Comparison of ENCODE assay signal across 14 cellular contexts in genomic region chr1:184418955-184419733, GRCh38. TPM values are rescaled to one million over a fixed set of nuclear protein-coding genes. Genes with fewer than 3 reads are reported as not detected.
DNase-seq lines count a peak whose midpoint lies in the region; ATAC-seq and TF ChIP-seq lines count a peak whose summit lies in the region.
"Had no signal": no experiment of that assay in that cellular context is flagged by ENCODE, and none has a peak within 500 bp of the region (broad histone marks: within the 10 kb centered on the region; RNA-seq: fewer than 3 reads in every experiment).

No MANE protein-coding gene starts in this region.

- no peak overlapping the region for H3K4me3 Mint-ChIP-seq in GM23338
- no peak overlapping the region for H3K4me3 Mint-ChIP-seq in stimulated activated naive B cell treated with anti-CD40 and anti-IgM and Interleukin-4, amounts not matched to agents 10 μg/mL and 1 μg/mL and 100 μg/mL, for 72 hours
- H3K4me3 Mint-ChIP-seq: activated naive CD4-positive, alpha-beta T cell treated with anti-CD3 and anti-CD28 coated beads for 36 hours had no signal

- no peak for DNase-seq in GM23338 (ENCODE audit: low spot score)
- peak; percentile 16 for DNase-seq in NOMO-1 treated with dmso at 0.1 percent for 144 hours (lab: John Stamatoyannopoulos, UW; ENCODE audit: unreplicated experiment)
- DNase-seq in fibroblast of villous mesenchyme (ENCODE audit: low read depth): peak; percentile 63
- no peak for DNase-seq in stimulated activated naive B cell treated with anti-CD40 and anti-IgM and Interleukin-4, amounts not matched to agents 10 μg/mL and 1 μg/mL and 100 μg/mL, for 72 hours
- DNase-seq in ACHN: no peak
- DNase-seq in iPS-NIHi11 (ENCODE audit: low spot score): no peak
- DNase-seq: activated naive CD4-positive, alpha-beta T cell treated with anti-CD3 and anti-CD28 coated beads for 36 hours; DMS 273 treated with DMSO at 0.1 percent for 48 hours; NCI-H1417; nucleus accumbens; stimulated activated CD4-positive, alpha-beta T cell treated with anti-CD3 and anti-CD28 coated beads, Interleukin-15, amount 100 ng/mL, for 24 hours had no signal

- H3F3A ChIP-seq in GM23338 (replicated peaks; ENCODE audit: low read depth): no peaks in the 10 kb centered on the region

- H3K4me1 ChIP-seq in GM23338 (ENCODE audit: insufficient read depth): peaks cover 58% of the 10 kb centered on the region

- H3K27me3 Mint-ChIP-seq in GM23338 (ENCODE audit: insufficient read depth, low read depth, poor library complexity): no peaks in the 10 kb centered on the region
- no peaks in the 10 kb centered on the region for H3K27me3 Mint-ChIP-seq in stimulated activated naive B cell treated with anti-CD40 and anti-IgM and Interleukin-4, amounts not matched to agents 10 μg/mL and 1 μg/mL and 100 μg/mL, for 72 hours

- TF ChIP-seq CTCF in GM23338 (conservative IDR thresholded peaks at IDR 0.05; ENCODE audit: low read depth in 2 of 2): no peak
- no peak for TF ChIP-seq CTCF in fibroblast of villous mesenchyme (IDR thresholded peaks at IDR 0.05; ENCODE audit: insufficient read depth, low read depth, low read length)

- peaks cover 72% of the 10 kb centered on the region for H3K79me2 ChIP-seq in GM23338 (replicated peaks; ENCODE audit: insufficient read depth)

- in situ Hi-C loops in ACHN (cut with HindIII; ENCODE audit: low pct_ligation_motif_present, low pct_unique_long_range_greater_than_20kb, low sequenced_read_pairs): no loop called here

- no peaks in the 10 kb centered on the region for H3K9me3 Mint-ChIP-seq in GM23338
- H3K9me3 Mint-ChIP-seq in stimulated activated naive B cell treated with anti-CD40 and anti-IgM and Interleukin-4, amounts not matched to agents 10 μg/mL and 1 μg/mL and 100 μg/mL, for 72 hours: peaks cover 0 to 1% of the 10 kb centered on the region in 2 donors
- H3K9me3 Mint-ChIP-seq: activated naive CD4-positive, alpha-beta T cell treated with anti-CD3 and anti-CD28 coated beads for 36 hours had no signal

- no peak overlapping the region for H3K4me2 ChIP-seq in GM23338

- H3K27ac Mint-ChIP-seq in GM23338: 0 out of 2 replicates have a peak overlapping the region, but pooled peaks have one; percentile 49
- H3K27ac Mint-ChIP-seq in stimulated activated naive B cell treated with anti-CD40 and anti-IgM and Interleukin-4, amounts not matched to agents 10 μg/mL and 1 μg/mL and 100 μg/mL, for 72 hours: no peak overlapping the region
- H3K27ac Mint-ChIP-seq: activated naive CD4-positive, alpha-beta T cell treated with anti-CD3 and anti-CD28 coated beads for 36 hours had no signal

- ATAC-seq in GM23338: no peak
- ATAC-seq in stimulated activated naive B cell treated with anti-CD40 and anti-IgM and Interleukin-4, amounts not matched to agents 10 μg/mL and 1 μg/mL and 100 μg/mL, for 72 hours (replicated peaks): peak; percentile 71 to 72
- ATAC-seq in HG03354 (IDR thresholded peaks at IDR 0.05; ENCODE audit: poor library complexity, severe bottlenecking, unreplicated experiment): no peak
- ATAC-seq: left lobe of liver had no signal

- no peaks in the 10 kb centered on the region for H3K27me3 ChIP-seq in GM23338 (ENCODE audit: insufficient read depth)

- H2AFZ ChIP-seq in GM23338: no peak overlapping the region

- H3K4me1 Mint-ChIP-seq in GM23338: peaks cover 33% of the 10 kb centered on the region
- H3K4me1 Mint-ChIP-seq in stimulated activated naive B cell treated with anti-CD40 and anti-IgM and Interleukin-4, amounts not matched to agents 10 μg/mL and 1 μg/mL and 100 μg/mL, for 72 hours: peaks cover 10 to 15% of the 10 kb centered on the region in 2 donors

- no peaks in the 10 kb centered on the region for H3K36me3 ChIP-seq in GM23338 (ENCODE audit: insufficient read depth)

- H3K9me2 ChIP-seq in GM23338 (ENCODE audit: insufficient read depth): 0 out of 2 replicates have a peak, but pooled peaks cover 5% of the 10 kb centered on the region

- H3K27ac ChIP-seq in GM23338 (ENCODE audit: low read depth): no peak overlapping the region
- H3K27ac ChIP-seq: HL-60 had no signal

- H3K36me3 Mint-ChIP-seq in GM23338 (ENCODE audit: low read depth): no peaks in the 10 kb centered on the region
- no peaks in the 10 kb centered on the region for H3K36me3 Mint-ChIP-seq in stimulated activated naive B cell treated with anti-CD40 and anti-IgM and Interleukin-4, amounts not matched to agents 10 μg/mL and 1 μg/mL and 100 μg/mL, for 72 hours

- peaks cover 12% of the 10 kb centered on the region; the same call in 1 of the 2 replicates for H4K20me1 ChIP-seq in GM23338 (replicated peaks; ENCODE audit: insufficient read depth)

- no peak overlapping the region for H3K4me3 ChIP-seq in GM23338
- H3K4me3 ChIP-seq in fibroblast of villous mesenchyme (ENCODE audit: low read depth, low read length): no peak overlapping the region

TF ChIP-seq in GM23338, 12 proteins besides CTCF, POLR2A, EP300 and RAD21:
- TF ChIP-seq EZH2 (IDR thresholded peaks at IDR 0.05; ENCODE audit: low read depth, unreplicated experiment) (no peak), POLR2AphosphoS5 (IDR thresholded peaks at IDR 0.05; ENCODE audit: low read depth) (no peak), ZNF331 (CRISPR knock-in tag; IDR thresholded peaks at IDR 0.05; ENCODE audit: low read depth) (no peak)

RNA-seq across cellular contexts. Expression of gene C1orf21, which starts 32.3 kb away (rescaled TPM):
- 28.0 and 34.2 TPM in 2 replicates for total RNA-seq in GM23338 (2014; rRNA removed; shearing (Covaris generic))
- 38.1 and 40.4 TPM in 2 replicates for polyA plus RNA-seq in GM23338 (2016; fragmentation: Nextera tagmentation; extraction: Ambion mirVana)
- total RNA-seq in fibroblast of villous mesenchyme: 3.5 and 3.9 TPM in 2 replicates

Comparison
In these comparisons a context has a peak if more than half of its experiments do, and no peak if none do; other contexts are left out.
1. ATAC-seq: peak in stimulated activated naive B cell treated with anti-CD40 and anti-IgM and Interleukin-4, amounts not matched to agents 10 μg/mL and 1 μg/mL and 100 μg/mL, for 72 hours (2 of 2); none in GM23338 (single experiment) and HG03354 (single experiment).
2. DNase-seq: peak in NOMO-1 treated with dmso at 0.1 percent for 144 hours (single experiment) and fibroblast of villous mesenchyme (single experiment); none in GM23338 (single experiment), stimulated activated naive B cell treated with anti-CD40 and anti-IgM and Interleukin-4, amounts not matched to agents 10 μg/mL and 1 μg/mL and 100 μg/mL, for 72 hours (single experiment), ACHN (single experiment) and iPS-NIHi11 (single experiment).